In the genomic region with DNA sequence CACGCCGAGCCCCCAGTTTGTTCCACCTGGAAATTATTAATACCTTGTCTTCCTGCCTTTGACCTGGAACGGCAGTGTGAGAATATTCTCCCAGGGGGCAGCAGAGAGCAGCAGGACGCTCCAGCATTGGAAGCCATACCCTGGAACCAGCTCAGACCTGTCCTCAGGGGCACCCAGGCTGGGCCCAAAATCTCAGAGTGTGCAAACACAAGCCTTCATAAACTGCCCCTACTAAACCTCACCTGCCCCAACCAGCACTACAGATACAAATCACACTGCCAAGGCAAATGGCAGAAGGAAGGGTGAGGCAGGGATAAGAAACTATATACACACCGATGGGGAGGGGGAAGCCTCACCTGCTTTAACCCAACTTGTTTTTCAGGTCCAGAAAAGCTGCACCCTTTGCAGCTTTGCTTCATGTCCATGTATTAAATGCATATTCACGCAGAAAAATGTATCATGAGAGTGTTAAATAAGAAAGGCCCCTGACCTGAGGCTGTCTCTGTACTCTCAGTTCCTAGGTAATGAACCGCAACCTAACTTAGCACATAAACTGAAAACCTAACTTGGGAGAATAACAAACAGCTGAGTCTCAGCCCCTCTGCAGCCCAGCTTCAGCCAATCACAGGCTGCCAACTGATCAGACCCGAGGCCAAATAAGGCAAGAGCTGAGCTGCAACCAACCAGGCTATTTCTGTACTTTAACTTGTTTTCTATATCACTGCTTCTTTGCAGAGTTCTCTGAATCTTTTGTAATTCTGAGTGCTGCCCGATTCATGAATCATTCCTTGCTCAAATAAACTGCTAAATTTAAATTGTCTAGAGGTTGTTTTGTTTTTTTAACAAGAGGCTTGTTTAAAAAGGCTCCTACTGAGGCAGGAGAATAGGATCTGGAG, we compare ENCODE assay signal across 8 cellular contexts.
A peak's percentile ranks its signal among the peaks of the same experiment; 100 is the strongest.
DNase-seq lines count a peak whose midpoint lies in the region; ATAC-seq, FAIRE-seq and TF ChIP-seq lines count a peak whose summit lies in the region.

No MANE protein-coding gene starts in this region.

- H4K20me1 ChIP-seq in smooth muscle cell (ENCODE audit: low read depth) = no peaks in the 10 kb centered on the region

- peak; percentile 79 for DNase-seq in GM12864 (ENCODE audit: low read depth)
- peak; percentile 27 for DNase-seq in H54 (ENCODE audit: insufficient read length, low spot score)
- DNase-seq in Kasumi-1 (lab: John Stamatoyannopoulos, UW) = peak; percentile 43 to 52
- DNase-seq in SJCRH30 = peak; percentile 83 to 91
- DNase-seq in activated naive CD4-positive, alpha-beta T cell treated with anti-CD3 and anti-CD28 coated beads, Interleukin-2, amount 10 ng/mL, durations not matched to agents 7 days and 5 days = peak; percentile 70
- DNase-seq in right cardiac atrium = peak; percentile 52 to 80 (median 70)
- peak; percentile 5 for DNase-seq in smooth muscle cell (lab: John Stamatoyannopoulos, UW; ENCODE audit: unreplicated experiment)
- DNase-seq in NCI-H128 (lab: John Stamatoyannopoulos, UW; ENCODE audit: unreplicated experiment) = no peak

- TF ChIP-seq POLR2A in H54 (IDR thresholded peaks at IDR 0.05; ENCODE audit: low read depth, low read length) = no peak

- H3K27me3 ChIP-seq in SJCRH30 (no peaks in the 10 kb centered on the region), right cardiac atrium (ENCODE audit: control insufficient read depth, insufficient read depth) (no peaks in the 10 kb centered on the region), smooth muscle cell (ENCODE audit: low read depth) (no peaks in the 10 kb centered on the region)

- TF ChIP-seq CTCF in GM12864 (IDR thresholded peaks at IDR 0.05; ENCODE audit: low read depth, low read length, missing control alignments) (peak; percentile 80), smooth muscle cell (IDR thresholded peaks at IDR 0.05; ENCODE audit: borderline replicate concordance, insufficient read depth, poor library complexity, severe bottlenecking) (peak; percentile 80)

- H3K9ac ChIP-seq in smooth muscle cell (ENCODE audit: low read depth) = no peak overlapping the region

- no peaks in the 10 kb centered on the region for H3K36me3 Mint-ChIP-seq in activated naive CD4-positive, alpha-beta T cell treated with anti-CD3 and anti-CD28 coated beads, Interleukin-2, amount 10 ng/mL, durations not matched to agents 7 days and 5 days

- no peak overlapping the region for H3K4me3 ChIP-seq in GM12864 (ENCODE audit: low read depth, low read length)
- H3K4me3 ChIP-seq in SJCRH30 = peak overlapping the region; percentile 33
- H3K4me3 ChIP-seq in right cardiac atrium (ENCODE audit: low read length) = no peak overlapping the region
- H3K4me3 ChIP-seq in smooth muscle cell = no peak overlapping the region

- no peaks in the 10 kb centered on the region for H3K36me3 ChIP-seq in SJCRH30
- H3K36me3 ChIP-seq in smooth muscle cell (ENCODE audit: low read depth) = no peaks in the 10 kb centered on the region

- H3K27ac Mint-ChIP-seq in activated naive CD4-positive, alpha-beta T cell treated with anti-CD3 and anti-CD28 coated beads, Interleukin-2, amount 10 ng/mL, durations not matched to agents 7 days and 5 days = no peak overlapping the region

- WGBS in right cardiac atrium = 57% methylated on average over 9 of the region's 9 CpGs
- WGBS in smooth muscle cell (ENCODE audit: low lambda C conversion rate) = 58% methylated on average over 8 of the region's 9 CpGs

- H3K4me1 Mint-ChIP-seq in activated naive CD4-positive, alpha-beta T cell treated with anti-CD3 and anti-CD28 coated beads, Interleukin-2, amount 10 ng/mL, durations not matched to agents 7 days and 5 days = peaks cover 20% of the 10 kb centered on the region

- no peak overlapping the region for H3K4me3 Mint-ChIP-seq in activated naive CD4-positive, alpha-beta T cell treated with anti-CD3 and anti-CD28 coated beads, Interleukin-2, amount 10 ng/mL, durations not matched to agents 7 days and 5 days

- H3K4me2 ChIP-seq in smooth muscle cell = no peak overlapping the region

- CTCF ChIA-PET in activated naive CD4-positive, alpha-beta T cell treated with anti-CD3 and anti-CD28 coated beads, Interleukin-2, amount 10 ng/mL, durations not matched to agents 7 days and 5 days (lab: Charles Lee) = interaction anchor here (0.9 to 1.5 kb wide), 10 partner anchors 9 to 1078 kb away, joined by 3 to 11 read pairs (median 3); no protein-coding TSS in a partner anchor

- H2AFZ ChIP-seq in smooth muscle cell (ENCODE audit: low read depth) = peak overlapping the region; percentile 6

- intact Hi-C loops in right cardiac atrium (cut with DNase I) = no loop called here

- H3F3A ChIP-seq in smooth muscle cell (ENCODE audit: low read depth) = no peaks in the 10 kb centered on the region

- H3K27ac ChIP-seq in SJCRH30 (peak overlapping the region; percentile 48), right cardiac atrium (ENCODE audit: low read length) (no peak overlapping the region), smooth muscle cell (ENCODE audit: low read depth) (no peak overlapping the region)

- H3K9me3 Mint-ChIP-seq in activated naive CD4-positive, alpha-beta T cell treated with anti-CD3 and anti-CD28 coated beads, Interleukin-2, amount 10 ng/mL, durations not matched to agents 7 days and 5 days = no peaks in the 10 kb centered on the region

- ATAC-seq in right cardiac atrium = peak; percentile 81 to 88

- FAIRE-seq in H54 (lab: Jason Lieb, UNC) = peak; percentile 97

- H3K9me3 ChIP-seq in SJCRH30 (replicated peaks) (no peaks in the 10 kb centered on the region; the same call in 1 of the 2 replicates), right cardiac atrium (ENCODE audit: control insufficient read depth, low read length) (no peaks in the 10 kb centered on the region), smooth muscle cell (replicated peaks; ENCODE audit: low read depth) (no peaks in the 10 kb centered on the region)

- H3K27me3 Mint-ChIP-seq in activated naive CD4-positive, alpha-beta T cell treated with anti-CD3 and anti-CD28 coated beads, Interleukin-2, amount 10 ng/mL, durations not matched to agents 7 days and 5 days = peaks cover 3% of the 10 kb centered on the region

- H3K4me1 ChIP-seq in SJCRH30 = 0 out of 2 replicates have a peak, but pooled peaks cover 3% of the 10 kb centered on the region
- H3K4me1 ChIP-seq in right cardiac atrium (ENCODE audit: control insufficient read depth, insufficient read depth, low read length) = no peaks in the 10 kb centered on the region
- H3K4me1 ChIP-seq in smooth muscle cell (ENCODE audit: low read depth) = no peaks in the 10 kb centered on the region

- no peaks in the 10 kb centered on the region for H3K79me2 ChIP-seq in smooth muscle cell (ENCODE audit: low read depth)
